ENCODE assay signal across 1 cellular context in the genomic region with DNA sequence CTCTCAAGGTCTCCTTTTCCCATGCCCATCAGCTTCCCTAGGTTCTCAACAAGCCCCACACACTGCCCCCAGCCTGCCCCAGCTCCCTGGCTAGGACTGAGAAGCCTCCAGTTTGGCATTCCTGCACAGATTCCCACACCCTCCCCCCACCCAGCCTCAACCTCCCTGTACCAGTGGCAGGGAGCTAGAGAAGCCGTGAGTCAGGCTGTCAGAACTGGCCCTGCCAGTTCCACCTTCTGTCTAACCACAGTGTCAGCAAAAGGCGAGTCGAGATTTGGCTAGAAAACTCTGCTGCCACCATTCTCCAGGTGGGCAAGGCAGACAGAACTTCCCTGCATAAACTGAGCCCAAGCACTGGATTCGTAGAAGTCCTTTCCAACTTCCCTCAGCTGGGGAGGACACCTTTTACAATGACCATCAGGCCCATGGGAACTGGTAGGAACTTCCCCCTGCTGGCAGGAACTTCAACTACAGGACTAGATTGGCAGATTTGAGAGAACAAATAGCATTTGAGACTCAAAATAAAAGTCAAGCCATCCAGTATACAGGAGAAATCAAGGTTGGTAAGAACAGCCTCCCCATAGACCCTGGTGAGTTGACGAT.
A peak's percentile ranks its signal among the peaks of the same experiment; 100 is the strongest.
TF ChIP-seq lines count a peak whose summit lies in the region.

No MANE protein-coding gene starts in this region.

TF ChIP-seq in HepG2, 621 proteins besides CTCF, POLR2A, EP300 and RAD21:
- TF ChIP-seq ZNF773 (CRISPR knock-in tag; IDR thresholded peaks at IDR 0.05; ENCODE audit: borderline replicate concordance) (no peak), HMGXB3 (CRISPR knock-in tag; IDR thresholded peaks at IDR 0.05; ENCODE audit: borderline replicate concordance) (no peak), REPIN1 (CRISPR knock-in tag; IDR thresholded peaks at IDR 0.05; ENCODE audit: borderline replicate concordance, low read depth) (no peak), SMC3 (IDR thresholded peaks at IDR 0.05; ENCODE audit: low read length) (peak; percentile 20; the same call in 1 of the 2 replicates), STAG1 (CRISPR knock-in tag; IDR thresholded peaks at IDR 0.05) (0 out of 2 replicates have a peak, but pooled peaks have one; percentile 9), ZNF234 (CRISPR knock-in tag; conservative IDR thresholded peaks at IDR 0.05) (no peak), XRCC5 (optimal IDR thresholded peaks at IDR 0.05; ENCODE audit: low read length) (peak; percentile 46), ELF3 (CRISPR knock-in tag; IDR thresholded peaks at IDR 0.05) (no peak), ZNF614 (CRISPR knock-in tag; IDR thresholded peaks at IDR 0.05; ENCODE audit: borderline replicate concordance) (no peak), TEAD3 (CRISPR knock-in tag; optimal IDR thresholded peaks at IDR 0.05; ENCODE audit: borderline replicate concordance) (peak; percentile 86)
